Comparison of ENCODE assay signal across 10 cellular contexts in genomic region chr20:3808544-3808943, GRCh38. TPM values are rescaled to one million over a fixed set of nuclear protein-coding genes. Genes with fewer than 3 reads are reported as not detected.
DNase-seq lines count a peak whose midpoint lies in the region; ATAC-seq and TF ChIP-seq lines count a peak whose summit lies in the region.
"Had no signal": no experiment of that assay in that cellular context is flagged by ENCODE, and none has a peak within 500 bp of the region (broad histone marks: within the 10 kb centered on the region; RNA-seq: fewer than 3 reads in every experiment).

No MANE protein-coding gene starts in this region.

- no peaks in the 10 kb centered on the region for H3K9me3 Mint-ChIP-seq in activated CD4-positive, alpha-beta T cell treated with anti-CD3 and anti-CD28 coated beads for 36 hours (ENCODE audit: low read depth)
- H3K9me3 Mint-ChIP-seq: nephron progenitor cell had no signal

- no peak overlapping the region for H4K91ac ChIP-seq in neuronal stem cell (ENCODE audit: low read depth, low read length, poor library complexity)

- H3K4ac ChIP-seq in neuronal stem cell (ENCODE audit: low read length) = no peak overlapping the region

- H3K4me1 ChIP-seq in RWPE2 (ENCODE audit: insufficient read depth, poor library complexity, severe bottlenecking) (peaks cover 58% of the 10 kb centered on the region), colonic mucosa (peaks cover 38% of the 10 kb centered on the region), mucosa of stomach (ENCODE audit: control insufficient read depth, insufficient read depth, low read length) (peaks cover 65% of the 10 kb centered on the region), tibial nerve (peaks cover 8 to 78% (median 49%) of the 10 kb centered on the region in 4 donors), neuronal stem cell (ENCODE audit: control insufficient read depth in 2 of 2, insufficient read depth in 1 of 2, low read depth in 1 of 2, low read length in 2 of 2) (peaks cover 2 to 6% of the 10 kb centered on the region in 2 donors)

- H3K36me3 ChIP-seq in RWPE2 (ENCODE audit: low read depth) (peaks cover 29% of the 10 kb centered on the region), colonic mucosa (peaks cover under 1% of the 10 kb centered on the region), mucosa of stomach (ENCODE audit: control insufficient read depth, insufficient read depth, low read length) (no peaks in the 10 kb centered on the region), tibial nerve (peaks cover 0 to 23% (median 0%) of the 10 kb centered on the region in 3 donors), neuronal stem cell (replicated peaks in 1 of 2; ENCODE audit: control insufficient read depth in 2 of 2, insufficient read depth in 2 of 2, low read length in 2 of 2) (peaks cover 10 to 26% of the 10 kb centered on the region in 2 donors)

- H3K9ac ChIP-seq in colonic mucosa (ENCODE audit: low read depth in 2 of 2, low read length in 2 of 2) (peak overlapping the region in 1 of 2 donors; percentile 78), mucosa of stomach (ENCODE audit: low read length) (peak overlapping the region; percentile 66), neuronal stem cell (ENCODE audit: low read depth, low read length, poor library complexity) (no peak overlapping the region)

- peaks cover 60% of the 10 kb centered on the region for H3K4me1 Mint-ChIP-seq in activated CD4-positive, alpha-beta T cell treated with anti-CD3 and anti-CD28 coated beads for 36 hours

- H3K27ac Mint-ChIP-seq in activated CD4-positive, alpha-beta T cell treated with anti-CD3 and anti-CD28 coated beads for 36 hours = no peak overlapping the region
- H3K27ac Mint-ChIP-seq: nephron progenitor cell had no signal

- H3K4me2 ChIP-seq in neuronal stem cell (ENCODE audit: insufficient read depth, low read length, poor library complexity, severe bottlenecking) = no peak overlapping the region

- no peak overlapping the region for H4K8ac ChIP-seq in neuronal stem cell (ENCODE audit: low read depth, low read length)

- no peak for DNase-seq in RWPE2 (ENCODE audit: low spot score)
- DNase-seq in colonic mucosa = no peak
- no peak for DNase-seq in tibial nerve (ENCODE audit: low spot score in 2 of 2)
- DNase-seq in NCI-H748 (lab: John Stamatoyannopoulos, UW; ENCODE audit: unreplicated experiment) = no peak
- no peak for DNase-seq in neuronal stem cell (ENCODE audit: low spot score)
- DNase-seq in activated CD4-positive, alpha-beta T cell treated with anti-CD3 and anti-CD28 coated beads for 36 hours = no peak
- DNase-seq: nephron progenitor cell had no signal

- H3K4me3 Mint-ChIP-seq in activated CD4-positive, alpha-beta T cell treated with anti-CD3 and anti-CD28 coated beads for 36 hours = no peak overlapping the region
- H3K4me3 Mint-ChIP-seq: nephron progenitor cell had no signal

- H2BK15ac ChIP-seq in neuronal stem cell (ENCODE audit: low read length) = no peak overlapping the region

- intact Hi-C loops in colonic mucosa (cut with DNase I) = no loop called here
- intact Hi-C loops in activated CD4-positive, alpha-beta T cell treated with anti-CD3 and anti-CD28 coated beads for 36 hours (cut with DNase I, micrococcal nuclease) = no loop called here

- no peak for ATAC-seq in RWPE2 (ENCODE audit: low read depth)
- no peak for ATAC-seq in activated CD4-positive, alpha-beta T cell treated with anti-CD3 and anti-CD28 coated beads for 36 hours

- POLR2A ChIA-PET in activated CD4-positive, alpha-beta T cell treated with anti-CD3 and anti-CD28 coated beads for 36 hours (lab: Charles Lee) = no interaction called here

- H3K23ac ChIP-seq in neuronal stem cell (ENCODE audit: low read depth, low read length, poor library complexity) = no peak overlapping the region

- CTCF ChIA-PET in activated CD4-positive, alpha-beta T cell treated with anti-CD3 and anti-CD28 coated beads for 36 hours (lab: Charles Lee) = no interaction called here

- H3K14ac ChIP-seq in neuronal stem cell (ENCODE audit: low read length) = no peak overlapping the region

- no peak overlapping the region for H2BK12ac ChIP-seq in neuronal stem cell (ENCODE audit: low read length)

- H3K18ac ChIP-seq in neuronal stem cell (ENCODE audit: low read length) = no peak overlapping the region

- no peaks in the 10 kb centered on the region for H3K9me3 ChIP-seq in RWPE2 (ENCODE audit: severe bottlenecking)
- no peaks in the 10 kb centered on the region for H3K9me3 ChIP-seq in colonic mucosa
- H3K9me3 ChIP-seq in mucosa of stomach (ENCODE audit: control insufficient read depth, low read length) = no peaks in the 10 kb centered on the region
- no peaks in the 10 kb centered on the region for H3K9me3 ChIP-seq in tibial nerve
- no peaks in the 10 kb centered on the region for H3K9me3 ChIP-seq in neuronal stem cell (replicated peaks in 1 of 2; ENCODE audit: control insufficient read depth in 2 of 2, insufficient read depth in 1 of 2, low read depth in 1 of 2, low read length in 2 of 2)

- no peak overlapping the region for H2AK5ac ChIP-seq in neuronal stem cell (ENCODE audit: low read depth, low read length)

- no peaks in the 10 kb centered on the region for H3K27me3 Mint-ChIP-seq in activated CD4-positive, alpha-beta T cell treated with anti-CD3 and anti-CD28 coated beads for 36 hours

- WGBS in tibial nerve, 2 donors = 90% methylated on average over 3 of the region's 3 CpGs
- WGBS in neuronal stem cell (ENCODE audit: extremely low coverage in 2 of 2, insufficient read length in 2 of 2, insufficient replicate concordance in 1 of 2), 2 donors = no CpG with 5 or more reads among the region's 3 CpGs

- H3K27me3 ChIP-seq in RWPE2 (ENCODE audit: insufficient read depth, poor library complexity, severe bottlenecking) (no peaks in the 10 kb centered on the region), colonic mucosa (no peaks in the 10 kb centered on the region), mucosa of stomach (ENCODE audit: control insufficient read depth, insufficient read depth, low read length) (no peaks in the 10 kb centered on the region), tibial nerve (no peaks in the 10 kb centered on the region), neuronal stem cell (ENCODE audit: control insufficient read depth in 3 of 3, insufficient read depth in 3 of 3, low read depth in 1 of 3, low read length in 3 of 3) (no peaks in the 10 kb centered on the region)

- no peak overlapping the region for H2AFZ ChIP-seq in neuronal stem cell (ENCODE audit: low read length)

- H3K27ac ChIP-seq in RWPE2 (ENCODE audit: poor library complexity, severe bottlenecking) (peak overlapping the region; percentile 99), colonic mucosa (peak overlapping the region; percentile 97), tibial nerve (peak overlapping the region; percentile 81 to 97 (median 94)), neuronal stem cell (replicated peaks; ENCODE audit: low read length) (no peak overlapping the region)

- H3K36me3 Mint-ChIP-seq in activated CD4-positive, alpha-beta T cell treated with anti-CD3 and anti-CD28 coated beads for 36 hours (ENCODE audit: low read depth) = peaks cover 28% of the 10 kb centered on the region

- no peak for TF ChIP-seq EP300 in tibial nerve (IDR thresholded peaks at IDR 0.05)

- TF ChIP-seq CTCF in RWPE2 (IDR thresholded peaks at IDR 0.05; ENCODE audit: poor library complexity, severe bottlenecking) (no peak), colonic mucosa (IDR thresholded peaks at IDR 0.05) (no peak), tibial nerve (IDR thresholded peaks at IDR 0.05) (no peak)

- H2BK5ac ChIP-seq in neuronal stem cell (ENCODE audit: low read length) = no peak overlapping the region

- H2BK120ac ChIP-seq in neuronal stem cell (ENCODE audit: low read depth, low read length) = no peak overlapping the region

- TF ChIP-seq POLR2A in tibial nerve (IDR thresholded peaks at IDR 0.05) = no peak

- no peak overlapping the region for H3K4me3 ChIP-seq in RWPE2 (ENCODE audit: severe bottlenecking)
- H3K4me3 ChIP-seq in colonic mucosa = no peak overlapping the region
- H3K4me3 ChIP-seq in mucosa of stomach (ENCODE audit: low read length) = no peak overlapping the region
- peak overlapping the region in 1 of 4 donors; percentile 9 for H3K4me3 ChIP-seq in tibial nerve
- H3K4me3 ChIP-seq in neuronal stem cell (ENCODE audit: low read length in 2 of 2) = no peak overlapping the region

- H3K79me1 ChIP-seq in neuronal stem cell (ENCODE audit: low read depth, low read length) = no peaks in the 10 kb centered on the region

RNA-seq across cellular contexts. Expression of gene AP5S1, which starts 11.8 kb away (rescaled TPM):
- total RNA-seq in colonic mucosa = 10 to 100 TPM; 11.7 to 20.2 TPM
- 10 to 100 TPM in 3 of 4 donors, 1 to 10 TPM in 1; 9.4 to 20.7 (median 14.9) TPM for total RNA-seq in tibial nerve
- polyA plus RNA-seq in neuronal stem cell (2013, experiment 1 of 2) = 1.3 TPM
- polyA plus RNA-seq in neuronal stem cell (2013, experiment 2 of 2) = 1.3 TPM
- total RNA-seq in activated CD4-positive, alpha-beta T cell treated with anti-CD3 and anti-CD28 coated beads for 36 hours = 10 to 100 TPM in 1 of 2 experiments, 1 to 10 TPM in 1; 9.1 to 11.3 TPM

RNA-seq across cellular contexts. Expression of gene CDC25B, which starts 12.4 kb away (rescaled TPM):
- total RNA-seq in colonic mucosa (10 to 100 TPM; 41.9 to 65.5 TPM), tibial nerve (10 to 100 TPM; 33.0 to 65.4 (median 43.9) TPM)
- 31.6 TPM for polyA plus RNA-seq in neuronal stem cell (2013, experiment 1 of 2)
- polyA plus RNA-seq in neuronal stem cell (2013, experiment 2 of 2) = 31.4 TPM
- 10 to 100 TPM; 79.8 to 96.2 TPM for total RNA-seq in activated CD4-positive, alpha-beta T cell treated with anti-CD3 and anti-CD28 coated beads for 36 hours

RNA-seq across cellular contexts. Expression of gene CENPB, which starts 22.0 kb away (rescaled TPM):
- total RNA-seq in colonic mucosa (10 to 100 TPM; 65.6 to 93.3 TPM), tibial nerve (100 to 1,000 TPM in 2 of 4 donors, 10 to 100 TPM in 2; 72.8 to 109 (median 100) TPM)
- polyA plus RNA-seq in neuronal stem cell (2013, experiment 1 of 2) = 21.7 TPM
- polyA plus RNA-seq in neuronal stem cell (2013, experiment 2 of 2) = 21.0 TPM
- total RNA-seq in activated CD4-positive, alpha-beta T cell treated with anti-CD3 and anti-CD28 coated beads for 36 hours = 10 to 100 TPM; 46.2 to 48.3 TPM

RNA-seq across cellular contexts. Expression of gene SPEF1, which starts 27.3 kb away (rescaled TPM):
- total RNA-seq in colonic mucosa = not detected
- 1 to 10 TPM in 2 of 4 donors, not detected in 2; 1.1 to 1.8 TPM for total RNA-seq in tibial nerve
- 0.13 TPM for polyA plus RNA-seq in neuronal stem cell (2013, experiment 1 of 2)
- 0.21 TPM for polyA plus RNA-seq in neuronal stem cell (2013, experiment 2 of 2)
- under 1 TPM in 1 of 2 experiments, not detected in 1; 0.14 TPM for total RNA-seq in activated CD4-positive, alpha-beta T cell treated with anti-CD3 and anti-CD28 coated beads for 36 hours
- total RNA-seq: Daoy, glomerular endothelial cell had no signal

RNA-seq across cellular contexts. Expression of gene MAVS, which starts 38.1 kb away (rescaled TPM):
- total RNA-seq in colonic mucosa = 10 to 100 TPM; 46.2 to 70.7 TPM
- 10 to 100 TPM; 34.5 to 49.8 (median 39.3) TPM for total RNA-seq in tibial nerve
- 11.2 TPM for polyA plus RNA-seq in neuronal stem cell (2013, experiment 1 of 2)
- polyA plus RNA-seq in neuronal stem cell (2013, experiment 2 of 2) = 11.6 TPM
- total RNA-seq in activated CD4-positive, alpha-beta T cell treated with anti-CD3 and anti-CD28 coated beads for 36 hours = 10 to 100 TPM; 23.2 to 25.9 TPM
